Comparison of ENCODE assay signal across 1 cellular context in genomic region chr14:36217732-36218131, GRCh38.
TF ChIP-seq lines count a peak whose summit lies in the region.

No MANE protein-coding gene starts in this region.

TF ChIP-seq in GM23338, 12 proteins besides CTCF, POLR2A, EP300 and RAD21 (continued from another document):
- TF ChIP-seq, protein P1, sequence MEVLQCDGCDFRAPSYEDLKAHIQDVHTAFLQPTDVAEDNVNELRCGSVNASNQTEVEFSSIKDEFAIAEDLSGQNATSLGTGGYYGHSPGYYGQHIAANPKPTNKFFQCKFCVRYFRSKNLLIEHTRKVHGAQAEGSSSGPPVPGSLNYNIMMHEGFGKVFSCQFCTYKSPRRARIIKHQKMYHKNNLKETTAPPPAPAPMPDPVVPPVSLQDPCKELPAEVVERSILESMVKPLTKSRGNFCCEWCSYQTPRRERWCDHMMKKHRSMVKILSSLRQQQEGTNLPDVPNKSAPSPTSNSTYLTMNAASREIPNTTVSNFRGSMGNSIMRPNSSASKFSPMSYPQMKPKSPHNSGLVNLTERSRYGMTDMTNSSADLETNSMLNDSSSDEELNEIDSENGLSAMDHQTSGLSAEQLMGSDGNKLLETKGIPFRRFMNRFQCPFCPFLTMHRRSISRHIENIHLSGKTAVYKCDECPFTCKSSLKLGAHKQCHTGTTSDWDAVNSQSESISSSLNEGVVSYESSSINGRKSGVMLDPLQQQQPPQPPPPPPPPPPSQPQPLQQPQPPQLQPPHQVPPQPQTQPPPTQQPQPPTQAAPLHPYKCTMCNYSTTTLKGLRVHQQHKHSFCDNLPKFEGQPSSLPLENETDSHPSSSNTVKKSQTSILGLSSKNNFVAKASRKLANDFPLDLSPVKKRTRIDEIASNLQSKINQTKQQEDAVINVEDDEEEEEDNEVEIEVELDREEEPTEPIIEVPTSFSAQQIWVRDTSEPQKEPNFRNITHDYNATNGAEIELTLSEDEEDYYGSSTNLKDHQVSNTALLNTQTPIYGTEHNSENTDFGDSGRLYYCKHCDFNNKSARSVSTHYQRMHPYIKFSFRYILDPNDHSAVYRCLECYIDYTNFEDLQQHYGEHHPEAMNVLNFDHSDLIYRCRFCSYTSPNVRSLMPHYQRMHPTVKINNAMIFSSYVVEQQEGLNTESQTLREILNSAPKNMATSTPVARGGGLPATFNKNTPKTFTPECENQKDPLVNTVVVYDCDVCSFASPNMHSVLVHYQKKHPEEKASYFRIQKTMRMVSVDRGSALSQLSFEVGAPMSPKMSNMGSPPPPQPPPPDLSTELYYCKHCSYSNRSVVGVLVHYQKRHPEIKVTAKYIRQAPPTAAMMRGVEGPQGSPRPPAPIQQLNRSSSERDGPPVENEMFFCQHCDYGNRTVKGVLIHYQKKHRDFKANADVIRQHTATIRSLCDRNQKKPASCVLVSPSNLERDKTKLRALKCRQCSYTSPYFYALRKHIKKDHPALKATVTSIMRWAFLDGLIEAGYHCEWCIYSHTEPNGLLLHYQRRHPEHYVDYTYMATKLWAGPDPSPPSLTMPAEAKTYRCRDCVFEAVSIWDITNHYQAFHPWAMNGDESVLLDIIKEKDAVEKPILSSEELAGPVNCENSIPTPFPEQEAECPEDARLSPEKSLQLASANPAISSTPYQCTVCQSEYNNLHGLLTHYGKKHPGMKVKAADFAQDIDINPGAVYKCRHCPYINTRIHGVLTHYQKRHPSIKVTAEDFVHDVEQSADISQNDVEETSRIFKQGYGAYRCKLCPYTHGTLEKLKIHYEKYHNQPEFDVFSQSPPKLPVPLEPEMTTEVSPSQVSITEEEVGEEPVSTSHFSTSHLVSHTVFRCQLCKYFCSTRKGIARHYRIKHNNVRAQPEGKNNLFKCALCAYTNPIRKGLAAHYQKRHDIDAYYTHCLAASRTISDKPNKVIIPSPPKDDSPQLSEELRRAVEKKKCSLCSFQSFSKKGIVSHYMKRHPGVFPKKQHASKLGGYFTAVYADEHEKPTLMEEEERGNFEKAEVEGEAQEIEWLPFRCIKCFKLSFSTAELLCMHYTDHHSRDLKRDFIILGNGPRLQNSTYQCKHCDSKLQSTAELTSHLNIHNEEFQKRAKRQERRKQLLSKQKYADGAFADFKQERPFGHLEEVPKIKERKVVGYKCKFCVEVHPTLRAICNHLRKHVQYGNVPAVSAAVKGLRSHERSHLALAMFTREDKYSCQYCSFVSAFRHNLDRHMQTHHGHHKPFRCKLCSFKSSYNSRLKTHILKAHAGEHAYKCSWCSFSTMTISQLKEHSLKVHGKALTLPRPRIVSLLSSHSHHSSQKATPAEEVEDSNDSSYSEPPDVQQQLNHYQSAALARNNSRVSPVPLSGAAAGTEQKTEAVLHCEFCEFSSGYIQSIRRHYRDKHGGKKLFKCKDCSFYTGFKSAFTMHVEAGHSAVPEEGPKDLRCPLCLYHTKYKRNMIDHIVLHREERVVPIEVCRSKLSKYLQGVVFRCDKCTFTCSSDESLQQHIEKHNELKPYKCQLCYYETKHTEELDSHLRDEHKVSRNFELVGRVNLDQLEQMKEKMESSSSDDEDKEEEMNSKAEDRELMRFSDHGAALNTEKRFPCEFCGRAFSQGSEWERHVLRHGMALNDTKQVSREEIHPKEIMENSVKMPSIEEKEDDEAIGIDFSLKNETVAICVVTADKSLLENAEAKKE (CRISPR knock-in tag; IDR thresholded peaks at IDR 0.05) = no peak
- TF ChIP-seq CREB1 (CRISPR knock-in tag; IDR thresholded peaks at IDR 0.05; ENCODE audit: low read depth) (no peak), POLR2AphosphoS5 (IDR thresholded peaks at IDR 0.05; ENCODE audit: low read depth) (no peak), ZNF114 (CRISPR knock-in tag; IDR thresholded peaks at IDR 0.05) (no peak), ZNF331 (CRISPR knock-in tag; IDR thresholded peaks at IDR 0.05; ENCODE audit: low read depth) (no peak), REST (IDR thresholded peaks at IDR 0.05; ENCODE audit: unreplicated experiment) (no peak)
TF ChIP-seq in GM23338: peak in this region for 0.
